Comparison of ENCODE assay signal across 1 cellular context in the genomic region with DNA sequence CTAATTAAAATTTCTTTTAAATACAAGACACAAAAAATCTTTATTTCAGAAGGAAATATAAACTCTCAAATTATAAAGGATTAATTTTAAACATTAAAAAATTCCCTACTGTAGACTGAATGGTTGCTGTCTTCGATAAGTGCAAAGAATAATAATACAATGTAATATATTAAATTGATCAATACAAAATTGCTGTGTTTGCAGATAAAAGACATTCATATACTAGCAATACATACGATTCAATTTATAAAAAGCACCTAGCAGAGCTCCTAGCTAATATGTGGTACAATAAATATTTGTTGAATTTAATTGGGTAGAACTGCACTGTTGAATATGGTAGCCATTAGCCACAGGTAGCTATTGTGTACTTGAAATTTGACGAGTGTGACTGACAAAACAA.
TF ChIP-seq lines count a peak whose summit lies in the region.

No MANE protein-coding gene starts in this region.

TF ChIP-seq in HCT116, 20 proteins besides CTCF, POLR2A, EP300 and RAD21 (continued from another document):
- TF ChIP-seq, protein P1, sequence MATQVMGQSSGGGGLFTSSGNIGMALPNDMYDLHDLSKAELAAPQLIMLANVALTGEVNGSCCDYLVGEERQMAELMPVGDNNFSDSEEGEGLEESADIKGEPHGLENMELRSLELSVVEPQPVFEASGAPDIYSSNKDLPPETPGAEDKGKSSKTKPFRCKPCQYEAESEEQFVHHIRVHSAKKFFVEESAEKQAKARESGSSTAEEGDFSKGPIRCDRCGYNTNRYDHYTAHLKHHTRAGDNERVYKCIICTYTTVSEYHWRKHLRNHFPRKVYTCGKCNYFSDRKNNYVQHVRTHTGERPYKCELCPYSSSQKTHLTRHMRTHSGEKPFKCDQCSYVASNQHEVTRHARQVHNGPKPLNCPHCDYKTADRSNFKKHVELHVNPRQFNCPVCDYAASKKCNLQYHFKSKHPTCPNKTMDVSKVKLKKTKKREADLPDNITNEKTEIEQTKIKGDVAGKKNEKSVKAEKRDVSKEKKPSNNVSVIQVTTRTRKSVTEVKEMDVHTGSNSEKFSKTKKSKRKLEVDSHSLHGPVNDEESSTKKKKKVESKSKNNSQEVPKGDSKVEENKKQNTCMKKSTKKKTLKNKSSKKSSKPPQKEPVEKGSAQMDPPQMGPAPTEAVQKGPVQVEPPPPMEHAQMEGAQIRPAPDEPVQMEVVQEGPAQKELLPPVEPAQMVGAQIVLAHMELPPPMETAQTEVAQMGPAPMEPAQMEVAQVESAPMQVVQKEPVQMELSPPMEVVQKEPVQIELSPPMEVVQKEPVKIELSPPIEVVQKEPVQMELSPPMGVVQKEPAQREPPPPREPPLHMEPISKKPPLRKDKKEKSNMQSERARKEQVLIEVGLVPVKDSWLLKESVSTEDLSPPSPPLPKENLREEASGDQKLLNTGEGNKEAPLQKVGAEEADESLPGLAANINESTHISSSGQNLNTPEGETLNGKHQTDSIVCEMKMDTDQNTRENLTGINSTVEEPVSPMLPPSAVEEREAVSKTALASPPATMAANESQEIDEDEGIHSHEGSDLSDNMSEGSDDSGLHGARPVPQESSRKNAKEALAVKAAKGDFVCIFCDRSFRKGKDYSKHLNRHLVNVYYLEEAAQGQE (IDR thresholded peaks at IDR 0.05; ENCODE audit: low read depth) = no peak
- no peak for TF ChIP-seq EGR1 (IDR thresholded peaks at IDR 0.05; ENCODE audit: low read depth)
- TF ChIP-seq, protein P2, sequence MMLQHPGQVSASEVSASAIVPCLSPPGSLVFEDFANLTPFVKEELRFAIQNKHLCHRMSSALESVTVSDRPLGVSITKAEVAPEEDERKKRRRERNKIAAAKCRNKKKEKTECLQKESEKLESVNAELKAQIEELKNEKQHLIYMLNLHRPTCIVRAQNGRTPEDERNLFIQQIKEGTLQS (IDR thresholded peaks at IDR 0.05) = no peak
- TF ChIP-seq, protein P3, sequence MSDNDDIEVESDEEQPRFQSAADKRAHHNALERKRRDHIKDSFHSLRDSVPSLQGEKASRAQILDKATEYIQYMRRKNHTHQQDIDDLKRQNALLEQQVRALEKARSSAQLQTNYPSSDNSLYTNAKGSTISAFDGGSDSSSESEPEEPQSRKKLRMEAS (IDR thresholded peaks at IDR 0.05) = no peak
- no peak for TF ChIP-seq JUND (IDR thresholded peaks at IDR 0.05)
- no peak for TF ChIP-seq ELF1 (IDR thresholded peaks at IDR 0.05; ENCODE audit: borderline replicate concordance, low read depth)
- TF ChIP-seq SP1 (IDR thresholded peaks at IDR 0.05; ENCODE audit: low read depth) = no peak
- no peak for TF ChIP-seq ZFX (IDR thresholded peaks at IDR 0.05)
- TF ChIP-seq POLR2AphosphoS5 (IDR thresholded peaks at IDR 0.05; ENCODE audit: low read depth, low read length) = no peak
- no peak for TF ChIP-seq EZH2phosphoT487 (IDR thresholded peaks at IDR 0.05; ENCODE audit: borderline replicate concordance)
- no peak for TF ChIP-seq SIN3A (IDR thresholded peaks at IDR 0.05; ENCODE audit: low read depth)
- TF ChIP-seq YY1 (IDR thresholded peaks at IDR 0.05; ENCODE audit: extremely low read depth, insufficient replicate concordance, low read depth, low read length) = no peak
